11 cellular contexts compared by ENCODE assay signal in genomic region chr1:153616144-153616884, GRCh38. TPM values are rescaled to one million over a fixed set of nuclear protein-coding genes. Genes with fewer than 3 reads are reported as not detected.
DNase-seq lines count a peak whose midpoint lies in the region; ATAC-seq, FAIRE-seq and TF ChIP-seq lines count a peak whose summit lies in the region.
"Had no signal": no experiment of that assay in that cellular context is flagged by ENCODE, and none has a peak within 500 bp of the region (broad histone marks: within the 10 kb centered on the region; RNA-seq: fewer than 3 reads in every experiment).

Gene S100A14 (minus strand): TSS chr1:153616325. CDS start chr1:153615858, 467 bp downstream.

- peaks cover 0 to 21% (median 11%) of the 10 kb centered on the region in 4 experiments; a peak in 6 of 7 replicates for H3K4me1 ChIP-seq in H1 (replicated peaks in 1 of 4; ENCODE audit: control insufficient read depth in 3 of 4, insufficient read depth in 4 of 4, low read length in 3 of 4)
- H3K4me1 ChIP-seq in mesendoderm (ENCODE audit: control insufficient read depth, low read depth, low read length) = peaks cover 3% of the 10 kb centered on the region
- H3K4me1 ChIP-seq in upper lobe of left lung = peaks cover 23 to 51% (median 39%) of the 10 kb centered on the region in 4 donors

- no peak within 1 kb of the TSS for H3K23ac ChIP-seq in H1 (ENCODE audit: insufficient read length)
- no peak within 1 kb of the TSS for H3K23ac ChIP-seq in mesendoderm (ENCODE audit: low read length)

- ATAC-seq in upper lobe of left lung (ENCODE audit: low FRiP score in 2 of 2) (peak; percentile 67 to 88), GM18511 (IDR thresholded peaks at IDR 0.05; ENCODE audit: unreplicated experiment) (no peak), HG03521 (IDR thresholded peaks at IDR 0.05; ENCODE audit: unreplicated experiment) (no peak)

- H3K23me2 ChIP-seq in H1 (ENCODE audit: low read depth, low read length) = peaks cover 3% of the 10 kb centered on the region

- 72% methylated on average over 9 of the region's 10 CpGs; no CpG with 5 or more reads in 1 of the 2 experiments for WGBS in H1 (ENCODE audit: extremely low coverage in 1 of 2, insufficient coverage in 1 of 2, insufficient read length in 1 of 2, insufficient replicate concordance in 2 of 2, low coverage in 1 of 2, low lambda C conversion rate in 2 of 2, missing lambda C conversion rate in 1 of 2), 2 experiments
- WGBS in mesendoderm (ENCODE audit: extremely low coverage, insufficient coverage, low lambda C conversion rate) = no CpG with 5 or more reads among the region's 10 CpGs
- 46 to 52% methylated on average over 8 to 10 of the region's 10 CpGs for WGBS in upper lobe of left lung, 2 donors

- peak within 1 kb of the TSS; percentile 72 for H2BK20ac ChIP-seq in H1 (ENCODE audit: low read length)

- H4K8ac ChIP-seq in H1 (ENCODE audit: extremely low read depth, insufficient read depth, low read length) (no peak within 1 kb of the TSS; the same call in none of the 2 replicates), mesendoderm (ENCODE audit: low read depth, low read length) (no peak within 1 kb of the TSS)

- H3K36me3 Mint-ChIP-seq in activated naive CD4-positive, alpha-beta T cell treated with anti-CD3 and anti-CD28 coated beads, Interleukin-2, amount 50 U/mL, for 24 hours = no peaks in the 10 kb centered on the region
- H3K36me3 Mint-ChIP-seq: activated naive CD8-positive, alpha-beta T cell treated with anti-CD3 and anti-CD28 coated beads, Interleukin-2, amount 10 ng/mL, durations not matched to agents 7 days and 5 days had no signal

- no peaks in the 10 kb centered on the region for H3K79me2 ChIP-seq in H1 (ENCODE audit: control insufficient read depth in 1 of 2, insufficient read depth in 2 of 2, low read length in 2 of 2)
- no peaks in the 10 kb centered on the region for H3K79me2 ChIP-seq in mesendoderm (ENCODE audit: control insufficient read depth, insufficient read depth, low read length)

- no peak within 1 kb of the TSS for H3K9ac ChIP-seq in H1 (replicated peaks in 1 of 4; ENCODE audit: extremely low read depth in 1 of 4, low read depth in 3 of 4, low read length in 3 of 4)
- H3K9ac ChIP-seq in mesendoderm (ENCODE audit: low read length) = peak within 1 kb of the TSS; percentile 44

- FAIRE-seq in H1 (lab: Jason Lieb, UNC) = no peak

- CTCF ChIA-PET in H1 (lab: Charles Lee; ENCODE audit: partially characterized antibody) = interaction anchor here (0.6 to 15.9 kb wide), 20 partner anchors 9 to 263 kb away, joined by 3 to 224 read pairs (median 6); partner anchors contain the start of genes S100A1, S100A13, S100A2 and S100A6

- POLR2A ChIA-PET in H1 (lab: Charles Lee; ENCODE audit: partially characterized antibody) = interaction anchor here (0.5 to 15.3 kb wide), 4 partner anchors 12 to 83 kb away, joined by 3 to 261 read pairs (median 4); partner anchors contain the start of genes CHTOP, S100A1 and S100A13

- no peaks in the 10 kb centered on the region for H3K79me1 ChIP-seq in H1 (ENCODE audit: low read depth, low read length)
- H3K79me1 ChIP-seq in mesendoderm (ENCODE audit: low read length) = no peaks in the 10 kb centered on the region

- no peak for TF ChIP-seq EP300 in H1 (IDR thresholded peaks at IDR 0.05; ENCODE audit: borderline replicate concordance in 1 of 2, low read depth in 2 of 2, low read length in 2 of 2)
- no peak for TF ChIP-seq EP300 in upper lobe of left lung (IDR thresholded peaks at IDR 0.05)

- peak within 1 kb of the TSS; percentile 80; the same call in 1 of the 2 replicates for H2BK12ac ChIP-seq in H1 (ENCODE audit: low read depth, low read length)

- no peak for TF ChIP-seq CTCF in H1 (IDR thresholded peaks at IDR 0.05; ENCODE audit: control extremely low read depth in 1 of 3, insufficient read depth in 1 of 3, low read depth in 1 of 3, low read length in 3 of 3)
- no peak for TF ChIP-seq CTCF in upper lobe of left lung (IDR thresholded peaks at IDR 0.05)

- TF ChIP-seq POLR2A in H1 (IDR thresholded peaks at IDR 0.05; ENCODE audit: control extremely low read depth in 1 of 2, low read depth in 2 of 2, low read length in 2 of 2) (no peak), upper lobe of left lung (IDR thresholded peaks at IDR 0.05) (peak in 2 of 4 donors; percentile 36 to 46)

- DNase-seq in activated naive CD4-positive, alpha-beta T cell (lab: John Stamatoyannopoulos, UW) = no peak
- DNase-seq in H1 (ENCODE audit: low read depth in 1 of 2, low spot score in 2 of 2) = no peak
- peak; percentile 40 for DNase-seq in mesendoderm
- peak in 1 of 2 donors; percentile 94 for DNase-seq in upper lobe of left lung
- no peak for DNase-seq in mesenteric fat pad (ENCODE audit: low spot score)
- DNase-seq: activated naive CD8-positive, alpha-beta T cell treated with anti-CD3 and anti-CD28 coated beads, Interleukin-2, amount 10 ng/mL, durations not matched to agents 7 days and 5 days; NCI-H345 had no signal

- H2BK120ac ChIP-seq in H1 (replicated peaks; ENCODE audit: low read depth, low read length) = no peak within 1 kb of the TSS
- no peak within 1 kb of the TSS for H2BK120ac ChIP-seq in mesendoderm (ENCODE audit: low read depth, low read length)

- H3K4me3 ChIP-seq in H1 (ENCODE audit: extremely low read depth in 1 of 4, insufficient read depth in 2 of 4, low read depth in 3 of 4, low read length in 4 of 4) = no peak within 1 kb of the TSS
- no peak within 1 kb of the TSS for H3K4me3 ChIP-seq in mesendoderm (ENCODE audit: low read length)
- peak within 1 kb of the TSS in 3 of 4 donors; percentile 17 to 46 (median 40) for H3K4me3 ChIP-seq in upper lobe of left lung

- H3K4me1 Mint-ChIP-seq in activated naive CD4-positive, alpha-beta T cell treated with anti-CD3 and anti-CD28 coated beads, Interleukin-2, amount 50 U/mL, for 24 hours = peaks cover 3% of the 10 kb centered on the region
- H3K4me1 Mint-ChIP-seq: activated naive CD8-positive, alpha-beta T cell treated with anti-CD3 and anti-CD28 coated beads, Interleukin-2, amount 10 ng/mL, durations not matched to agents 7 days and 5 days had no signal

- H3K4me2 ChIP-seq in H1 (ENCODE audit: insufficient read depth in 1 of 2, low read depth in 2 of 2, low read length in 2 of 2) (no peak within 1 kb of the TSS), mesendoderm (ENCODE audit: low read length) (no peak within 1 kb of the TSS)

- no peaks in the 10 kb centered on the region for H3K9me3 ChIP-seq in H1 (ENCODE audit: insufficient read depth in 2 of 2, low read depth in 1 of 2, low read length in 1 of 2)
- H3K9me3 ChIP-seq in upper lobe of left lung = no peaks in the 10 kb centered on the region
- H3K9me3 ChIP-seq: neutrophil had no signal

- H3K56ac ChIP-seq in H1 (replicated peaks; ENCODE audit: insufficient read length, low read depth, low read length) (no peak within 1 kb of the TSS), mesendoderm (ENCODE audit: low read length) (peak within 1 kb of the TSS; percentile 76)

- H3K27me3 ChIP-seq in H1 (replicated peaks in 1 of 4; ENCODE audit: control insufficient read depth in 3 of 4, extremely low read depth in 1 of 4, insufficient read depth in 3 of 4, low read length in 3 of 4) (no peaks in the 10 kb centered on the region; a peak in 1 of 7 replicates), mesendoderm (ENCODE audit: insufficient read depth, low read length, poor library complexity) (no peaks in the 10 kb centered on the region), upper lobe of left lung (no peaks in the 10 kb centered on the region)

- peak within 1 kb of the TSS; percentile 81 for H4K91ac ChIP-seq in H1 (replicated peaks; ENCODE audit: insufficient read length, low read length)

- no peaks in the 10 kb centered on the region for H3K27me3 Mint-ChIP-seq in activated naive CD4-positive, alpha-beta T cell treated with anti-CD3 and anti-CD28 coated beads, Interleukin-2, amount 50 U/mL, for 24 hours

- no peak within 1 kb of the TSS for H3K27ac ChIP-seq in H1 (ENCODE audit: low read depth, low read length)
- no peak within 1 kb of the TSS for H3K27ac ChIP-seq in mesendoderm (ENCODE audit: low read depth, low read length)
- peak within 1 kb of the TSS; percentile 58 to 86 (median 76) for H3K27ac ChIP-seq in upper lobe of left lung
- H3K27ac ChIP-seq: neutrophil had no signal

- no peak for TF ChIP-seq RAD21 in H1 (IDR thresholded peaks at IDR 0.05 in 1 of 2, conservative IDR thresholded peaks at IDR 0.05 in 1 of 2; ENCODE audit: low read depth in 2 of 2, low read length in 2 of 2)

- H3K18ac ChIP-seq in H1 (ENCODE audit: extremely low read depth, low read length) (peak within 1 kb of the TSS; percentile 71), mesendoderm (ENCODE audit: low read length) (no peak within 1 kb of the TSS)

- H2AK5ac ChIP-seq in H1 (ENCODE audit: low read depth, low read length) (peak within 1 kb of the TSS; percentile 40; the same call in 1 of the 2 replicates), mesendoderm (ENCODE audit: low read length) (peak within 1 kb of the TSS; percentile 69)

- H2BK15ac ChIP-seq in H1 (ENCODE audit: low read length) (peak within 1 kb of the TSS; percentile 88; the same call in 1 of the 2 replicates), mesendoderm (replicated peaks; ENCODE audit: low read depth) (no peak within 1 kb of the TSS)

- H2BK5ac ChIP-seq in H1 (ENCODE audit: low read depth, low read length) = 0 out of 2 replicates have a peak within 1 kb of the TSS, but pooled peaks have one; percentile 44
- H2BK5ac ChIP-seq in mesendoderm (ENCODE audit: low read length) = no peak within 1 kb of the TSS

- no peaks in the 10 kb centered on the region for H4K20me1 ChIP-seq in H1 (replicated peaks in 1 of 2; ENCODE audit: control insufficient read depth in 1 of 2, insufficient read depth in 2 of 2, low read length in 2 of 2)

- no peak within 1 kb of the TSS for H3K4me3 Mint-ChIP-seq in activated naive CD4-positive, alpha-beta T cell treated with anti-CD3 and anti-CD28 coated beads, Interleukin-2, amount 50 U/mL, for 24 hours
- H3K4me3 Mint-ChIP-seq: activated naive CD8-positive, alpha-beta T cell treated with anti-CD3 and anti-CD28 coated beads, Interleukin-2, amount 10 ng/mL, durations not matched to agents 7 days and 5 days had no signal

- H4K5ac ChIP-seq in H1 (ENCODE audit: insufficient read length, low read depth, low read length) = no peak within 1 kb of the TSS
- no peak within 1 kb of the TSS for H4K5ac ChIP-seq in mesendoderm (ENCODE audit: low read length)

- no peak within 1 kb of the TSS for H3K4ac ChIP-seq in H1 (replicated peaks; ENCODE audit: insufficient read length, low read depth, low read length)
- H3K4ac ChIP-seq in mesendoderm (ENCODE audit: low read depth, low read length) = no peak within 1 kb of the TSS

- no peak within 1 kb of the TSS for H3K14ac ChIP-seq in H1 (ENCODE audit: insufficient read length)

- peak within 1 kb of the TSS; percentile 15 for H3K27ac Mint-ChIP-seq in activated naive CD4-positive, alpha-beta T cell treated with anti-CD3 and anti-CD28 coated beads, Interleukin-2, amount 50 U/mL, for 24 hours
- H3K27ac Mint-ChIP-seq: activated naive CD8-positive, alpha-beta T cell treated with anti-CD3 and anti-CD28 coated beads, Interleukin-2, amount 10 ng/mL, durations not matched to agents 7 days and 5 days had no signal

- H2AFZ ChIP-seq in H1 (ENCODE audit: low read length) = no peak within 1 kb of the TSS

- peaks cover 0 to 6% (median 0%) of the 10 kb centered on the region in 4 experiments; a peak in 4 of 8 replicates for H3K36me3 ChIP-seq in H1 (ENCODE audit: control insufficient read depth in 2 of 4, insufficient read depth in 4 of 4, low read length in 3 of 4)
- H3K36me3 ChIP-seq in mesendoderm (ENCODE audit: control insufficient read depth, insufficient read depth, low read length) = no peaks in the 10 kb centered on the region
- H3K36me3 ChIP-seq in upper lobe of left lung = peaks cover 0 to 8% (median 6%) of the 10 kb centered on the region in 4 donors
- H3K36me3 ChIP-seq: neutrophil had no signal

- no peaks in the 10 kb centered on the region for H3K9me3 Mint-ChIP-seq in activated naive CD4-positive, alpha-beta T cell treated with anti-CD3 and anti-CD28 coated beads, Interleukin-2, amount 50 U/mL, for 24 hours
- H3K9me3 Mint-ChIP-seq: activated naive CD8-positive, alpha-beta T cell treated with anti-CD3 and anti-CD28 coated beads, Interleukin-2, amount 10 ng/mL, durations not matched to agents 7 days and 5 days had no signal

RNA-seq across cellular contexts. Expression of gene S100A14, which starts in this region (rescaled TPM):
- total RNA-seq in H1 (2021; fragmentation: NEBNext Ultra II Directional; extraction: Animal tissue kit (Norgen Biotek cat#: 25700)) = 1.4 and 1.5 TPM in 2 replicates
- 3.7 and 5.3 TPM in 2 replicates for polyA plus RNA-seq in H1 (2011; rRNA removed)
- 3.0 TPM for polyA plus RNA-seq in H1 (2011; cell fraction: cytosol; rRNA removed)
- 1.3 TPM for polyA plus RNA-seq in H1 (2011; cell fraction: nucleus; rRNA removed)
- 1.7 to 4.9 TPM (median 3.7 TPM) in 4 replicates for polyA plus RNA-seq in H1 (2012, experiment 1 of 2)
- polyA plus RNA-seq in H1 (2012, experiment 2 of 2) = 1.6 TPM
- polyA plus RNA-seq in H1 (2013, experiment 1 of 2) = 1.2 TPM
- polyA plus RNA-seq in H1 (2013, experiment 2 of 2) = 1.6 TPM
- polyA minus RNA-seq in H1 (2011; rRNA and poly(A)+ RNA removed) = 0.63 and 3.6 TPM in 2 replicates
- polyA minus RNA-seq in H1 (2011; cell fraction: cytosol; rRNA and poly(A)+ RNA removed) = 2.6 TPM
- polyA minus RNA-seq in H1 (2011; cell fraction: nucleus; rRNA and poly(A)+ RNA removed) = not detected
- polyA plus RNA-seq in mesendoderm (2013, experiment 1 of 2) = 2.4 TPM
- 2.6 TPM for polyA plus RNA-seq in mesendoderm (2013, experiment 2 of 2)
- total RNA-seq in upper lobe of left lung (100 to 1,000 TPM in 4 of 6 donors, 10 to 100 TPM in 2; 76.5 to 239 (median 133) TPM), mesenteric fat pad (0.35 TPM)
- total RNA-seq: activated naive CD8-positive, alpha-beta T cell treated with anti-CD3 and anti-CD28 coated beads, Interleukin-2, amount 10 ng/mL, durations not matched to agents 7 days and 5 days had no signal

Comparison
In these comparisons a context has a peak if more than half of its experiments do, and no peak if none do; other contexts are left out.
1. RNA of gene S100A14 (total RNA-seq): 76.5 to 239 TPM in upper lobe of left lung; 1.4 to 1.5 TPM in H1 and 0.35 TPM in mesenteric fat pad (single experiment); every median in the first group is over 10 times any median in the second.
2. H3K27ac ChIP-seq: peak in upper lobe of left lung (4 of 4); none in H1 (single experiment) and mesendoderm (single experiment).
3. H3K4me3 ChIP-seq: peak in upper lobe of left lung (3 of 4); none in H1 (0 of 4) and mesendoderm (single experiment).
4. ATAC-seq: peak in upper lobe of left lung (2 of 2); none in GM18511 (single experiment) and HG03521 (single experiment).